ENCODE assay signal across 18 cellular contexts in genomic region chr16:80669673-80670072, GRCh38.
DNase-seq lines count a peak whose midpoint lies in the region; ATAC-seq and TF ChIP-seq lines count a peak whose summit lies in the region.
"Had no signal": no experiment of that assay in that cellular context is flagged by ENCODE, and none has a peak within 500 bp of the region (broad histone marks: within the 10 kb centered on the region; RNA-seq: fewer than 3 reads in every experiment).

No MANE protein-coding gene starts in this region.

- no peak for DNase-seq in activated CD8-positive, alpha-beta T cell treated with anti-CD3 and anti-CD28 coated beads for 36 hours
- DNase-seq in activated CD8-positive, alpha-beta T cell treated with anti-CD3 and anti-CD28 coated beads, Interleukin-2, amount 10 ng/mL, durations not matched to agents 7 days and 5 days = no peak
- DNase-seq in CD14-positive monocyte (ENCODE audit: low spot score) = no peak
- no peak for DNase-seq in memory B cell (ENCODE audit: low spot score in 2 of 2)
- DNase-seq in foreskin fibroblast = no peak
- DNase-seq in type B pancreatic cell (ENCODE audit: extremely low spot score, unreplicated experiment) = no peak
- no peak for DNase-seq in T-cell
- DNase-seq: DND-41, KG1, NCI-H1105 treated with DMSO at 0.1 percent for 48 hours, NCI-H1694, NCI-H510A treated with DMSO at 0.1 percent for 48 hours, NCI-H774, PC-3, RPMI8226, SHP77 treated with DMSO at 0.1 percent for 48 hours had no signal

- intact Hi-C loops in activated CD8-positive, alpha-beta T cell treated with anti-CD3 and anti-CD28 coated beads for 36 hours (cut with micrococcal nuclease) = no loop called here
- intact Hi-C loops in CD14-positive monocyte (cut with micrococcal nuclease) = loop anchor here in 1 of 2 donors (10.0 kb wide), 2 partner anchors 125 to 155 kb away; partner anchors contain the start of gene DYNLRB2

- CTCF ChIA-PET in activated CD8-positive, alpha-beta T cell treated with anti-CD3 and anti-CD28 coated beads for 36 hours (lab: Charles Lee) = no interaction called here
- CTCF ChIA-PET in activated CD8-positive, alpha-beta T cell treated with anti-CD3 and anti-CD28 coated beads, Interleukin-2, amount 10 ng/mL, durations not matched to agents 7 days and 5 days (lab: Charles Lee) = no interaction called here
- CTCF ChIA-PET in T-cell (lab: Charles Lee) = no interaction called here

- peaks cover 8% of the 10 kb centered on the region for H3K9me3 Mint-ChIP-seq in activated CD8-positive, alpha-beta T cell treated with anti-CD3 and anti-CD28 coated beads for 36 hours
- H3K9me3 Mint-ChIP-seq in activated CD8-positive, alpha-beta T cell treated with anti-CD3 and anti-CD28 coated beads, Interleukin-2, amount 10 ng/mL, durations not matched to agents 7 days and 5 days (ENCODE audit: insufficient read depth) = no peaks in the 10 kb centered on the region
- H3K9me3 Mint-ChIP-seq in CD14-positive monocyte (peaks cover 11 to 19% (median 15%) of the 10 kb centered on the region in 7 donors), memory B cell (peaks cover 5% of the 10 kb centered on the region), type B pancreatic cell (no peaks in the 10 kb centered on the region), T-cell (no peaks in the 10 kb centered on the region)
- peaks cover 12% of the 10 kb centered on the region for H3K9me3 Mint-ChIP-seq in activated T-helper 17 cell treated with anti-CD3 and anti-CD28 coated beads, Interleukin-2, amount 50 U/mL, for 72 hours

- ATAC-seq in activated CD8-positive, alpha-beta T cell treated with anti-CD3 and anti-CD28 coated beads for 36 hours = no peak
- ATAC-seq in activated CD8-positive, alpha-beta T cell treated with anti-CD3 and anti-CD28 coated beads, Interleukin-2, amount 10 ng/mL, durations not matched to agents 7 days and 5 days = no peak
- ATAC-seq in activated T-helper 17 cell treated with anti-CD3 and anti-CD28 coated beads, Interleukin-2, amount 50 U/mL, for 72 hours (replicated peaks) = no peak
- no peak for ATAC-seq in memory B cell (ENCODE audit: low read depth)
- no peak for ATAC-seq in T-cell (replicated peaks in 1 of 4)
- ATAC-seq: PC-3 had no signal

- no peak for TF ChIP-seq CTCF in activated CD8-positive, alpha-beta T cell treated with anti-CD3 and anti-CD28 coated beads for 36 hours (IDR thresholded peaks at IDR 0.05)
- TF ChIP-seq CTCF in CD14-positive monocyte (IDR thresholded peaks at IDR 0.05) (no peak), foreskin fibroblast (IDR thresholded peaks at IDR 0.05; ENCODE audit: low read depth, low read length) (no peak), type B pancreatic cell (conservative IDR thresholded peaks at IDR 0.05) (no peak)

- POLR2A ChIA-PET in activated CD8-positive, alpha-beta T cell treated with anti-CD3 and anti-CD28 coated beads for 36 hours (lab: Charles Lee) = interaction anchor here (1.0 kb wide), 1 partner anchor 89 kb away, joined by 3 read pairs; no protein-coding TSS in a partner anchor
- POLR2A ChIA-PET in activated CD8-positive, alpha-beta T cell treated with anti-CD3 and anti-CD28 coated beads, Interleukin-2, amount 10 ng/mL, durations not matched to agents 7 days and 5 days (lab: Charles Lee) = no interaction called here
- POLR2A ChIA-PET in T-cell (lab: Charles Lee) = interaction anchor here in 1 of 2 donors (0.6 kb wide), 1 partner anchor 645 kb away, joined by 3 read pairs; the partner anchor contains the start of gene GAN

- H3K27ac Mint-ChIP-seq in activated CD8-positive, alpha-beta T cell treated with anti-CD3 and anti-CD28 coated beads for 36 hours = peak overlapping the region; percentile 44
- no peak overlapping the region for H3K27ac Mint-ChIP-seq in activated CD8-positive, alpha-beta T cell treated with anti-CD3 and anti-CD28 coated beads, Interleukin-2, amount 10 ng/mL, durations not matched to agents 7 days and 5 days
- peak overlapping the region in 6 of 7 donors; percentile 46 to 90 (median 76) for H3K27ac Mint-ChIP-seq in CD14-positive monocyte
- peak overlapping the region; percentile 57 for H3K27ac Mint-ChIP-seq in activated T-helper 17 cell treated with anti-CD3 and anti-CD28 coated beads, Interleukin-2, amount 50 U/mL, for 72 hours
- peak overlapping the region; percentile 85 for H3K27ac Mint-ChIP-seq in memory B cell
- H3K27ac Mint-ChIP-seq in type B pancreatic cell = no peak overlapping the region
- H3K27ac Mint-ChIP-seq in T-cell = peak overlapping the region in 1 of 2 donors; percentile 40

- H3K4me3 ChIP-seq in foreskin fibroblast (ENCODE audit: low read depth in 1 of 2, low read length in 2 of 2) = no peak overlapping the region
- H3K4me3 ChIP-seq: A549 had no signal

- H3K36me3 Mint-ChIP-seq in activated CD8-positive, alpha-beta T cell treated with anti-CD3 and anti-CD28 coated beads for 36 hours (ENCODE audit: low read depth) = peaks cover 5% of the 10 kb centered on the region
- peaks cover 11% of the 10 kb centered on the region for H3K36me3 Mint-ChIP-seq in activated CD8-positive, alpha-beta T cell treated with anti-CD3 and anti-CD28 coated beads, Interleukin-2, amount 10 ng/mL, durations not matched to agents 7 days and 5 days (ENCODE audit: low read depth)
- H3K36me3 Mint-ChIP-seq in CD14-positive monocyte = peaks cover 20 to 27% of the 10 kb centered on the region in 2 donors
- H3K36me3 Mint-ChIP-seq in activated T-helper 17 cell treated with anti-CD3 and anti-CD28 coated beads, Interleukin-2, amount 50 U/mL, for 72 hours (ENCODE audit: low read depth) = no peaks in the 10 kb centered on the region
- H3K36me3 Mint-ChIP-seq in memory B cell = no peaks in the 10 kb centered on the region
- H3K36me3 Mint-ChIP-seq in type B pancreatic cell = no peaks in the 10 kb centered on the region
- H3K36me3 Mint-ChIP-seq in T-cell = peaks cover 19% of the 10 kb centered on the region

- no peaks in the 10 kb centered on the region for H3K27me3 Mint-ChIP-seq in activated CD8-positive, alpha-beta T cell treated with anti-CD3 and anti-CD28 coated beads for 36 hours
- H3K27me3 Mint-ChIP-seq in activated CD8-positive, alpha-beta T cell treated with anti-CD3 and anti-CD28 coated beads, Interleukin-2, amount 10 ng/mL, durations not matched to agents 7 days and 5 days (ENCODE audit: low read depth) = no peaks in the 10 kb centered on the region
- peaks cover 5 to 8% (median 7%) of the 10 kb centered on the region in 3 donors for H3K27me3 Mint-ChIP-seq in CD14-positive monocyte (ENCODE audit: low read depth in 3 of 3)
- no peaks in the 10 kb centered on the region for H3K27me3 Mint-ChIP-seq in activated T-helper 17 cell treated with anti-CD3 and anti-CD28 coated beads, Interleukin-2, amount 50 U/mL, for 72 hours
- H3K27me3 Mint-ChIP-seq in memory B cell = peaks cover 2% of the 10 kb centered on the region
- peaks cover 13% of the 10 kb centered on the region for H3K27me3 Mint-ChIP-seq in type B pancreatic cell
- no peaks in the 10 kb centered on the region for H3K27me3 Mint-ChIP-seq in T-cell

- H3K4me1 Mint-ChIP-seq in activated CD8-positive, alpha-beta T cell treated with anti-CD3 and anti-CD28 coated beads for 36 hours (ENCODE audit: low read depth) = peaks cover 13% of the 10 kb centered on the region
- peaks cover 4% of the 10 kb centered on the region for H3K4me1 Mint-ChIP-seq in activated CD8-positive, alpha-beta T cell treated with anti-CD3 and anti-CD28 coated beads, Interleukin-2, amount 10 ng/mL, durations not matched to agents 7 days and 5 days (ENCODE audit: low read depth)
- H3K4me1 Mint-ChIP-seq in CD14-positive monocyte (peaks cover 28% of the 10 kb centered on the region), memory B cell (peaks cover 31% of the 10 kb centered on the region), type B pancreatic cell (ENCODE audit: unreplicated experiment) (no peaks in the 10 kb centered on the region), T-cell (peaks cover 10 to 22% (median 16%) of the 10 kb centered on the region in 3 donors)
- H3K4me1 Mint-ChIP-seq in activated T-helper 17 cell treated with anti-CD3 and anti-CD28 coated beads, Interleukin-2, amount 50 U/mL, for 72 hours = peaks cover 15% of the 10 kb centered on the region

- no peak overlapping the region for H3K4me3 Mint-ChIP-seq in activated CD8-positive, alpha-beta T cell treated with anti-CD3 and anti-CD28 coated beads for 36 hours
- H3K4me3 Mint-ChIP-seq in activated CD8-positive, alpha-beta T cell treated with anti-CD3 and anti-CD28 coated beads, Interleukin-2, amount 10 ng/mL, durations not matched to agents 7 days and 5 days = no peak overlapping the region
- H3K4me3 Mint-ChIP-seq in CD14-positive monocyte (no peak overlapping the region), memory B cell (no peak overlapping the region), type B pancreatic cell (no peak overlapping the region), T-cell (no peak overlapping the region)
- no peak overlapping the region for H3K4me3 Mint-ChIP-seq in activated T-helper 17 cell treated with anti-CD3 and anti-CD28 coated beads, Interleukin-2, amount 50 U/mL, for 72 hours

Comparison
In these comparisons a context has a peak if more than half of its experiments do, and no peak if none do; other contexts are left out.
1. H3K27ac Mint-ChIP-seq: peak in activated CD8-positive, alpha-beta T cell treated with anti-CD3 and anti-CD28 coated beads for 36 hours (single experiment), CD14-positive monocyte (6 of 7), activated T-helper 17 cell treated with anti-CD3 and anti-CD28 coated beads, Interleukin-2, amount 50 U/mL, for 72 hours (single experiment) and memory B cell (single experiment); none in activated CD8-positive, alpha-beta T cell treated with anti-CD3 and anti-CD28 coated beads, Interleukin-2, amount 10 ng/mL, durations not matched to agents 7 days and 5 days (single experiment) and type B pancreatic cell (single experiment).